ENCODE assay signal across 8 cellular contexts in the genomic region with DNA sequence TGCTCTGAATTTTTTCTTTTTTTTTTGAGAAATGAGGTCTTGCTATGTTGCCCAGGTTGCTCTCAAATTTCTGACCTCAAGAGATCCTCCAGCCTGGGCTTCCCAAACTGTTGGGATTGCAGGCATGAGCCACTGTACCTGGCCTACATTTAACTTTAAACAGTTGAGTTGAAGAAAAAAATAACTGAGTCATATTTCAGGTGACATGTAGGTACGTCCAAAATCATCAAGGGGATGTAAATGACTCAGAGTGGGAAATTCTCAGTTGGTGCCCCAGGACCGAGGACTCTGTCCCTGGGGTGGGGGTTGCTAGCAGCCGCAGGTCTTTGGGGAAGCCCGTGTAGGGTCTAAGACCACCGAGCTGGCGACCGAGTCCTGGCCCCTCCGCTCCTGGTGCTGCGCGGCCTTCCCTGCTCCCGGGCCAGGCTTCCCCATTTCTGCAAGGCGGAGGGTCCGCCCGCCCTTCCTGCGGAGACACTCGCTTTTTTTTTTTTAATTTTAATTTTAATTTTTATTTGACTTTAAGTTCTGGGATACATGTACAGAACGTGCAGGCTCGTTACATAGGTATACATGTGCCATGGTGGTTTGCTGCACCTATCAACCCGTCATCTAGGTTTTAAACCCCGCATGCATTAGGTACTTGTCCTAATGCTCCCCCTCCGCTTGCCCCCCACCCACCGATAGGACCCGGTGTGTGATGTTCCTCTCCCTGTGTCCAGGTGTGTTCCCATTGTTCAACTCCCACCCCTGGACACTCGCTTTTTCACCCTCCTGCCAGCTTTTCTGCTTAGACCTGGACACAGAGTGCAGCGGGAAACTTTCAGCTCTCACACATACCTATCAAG. TPM values are rescaled to one million over a fixed set of nuclear protein-coding genes. Genes with fewer than 3 reads are reported as not detected.
DNase-seq lines count a peak whose midpoint lies in the region; ATAC-seq and TF ChIP-seq lines count a peak whose summit lies in the region.

No MANE protein-coding gene starts in this region.

- DNase-seq in GM10266 (ENCODE audit: extremely low spot score) (peak; percentile 2), osteocyte (ENCODE audit: extremely low spot score, unreplicated experiment) (peak; percentile 83), NCI-H524 (lab: John Stamatoyannopoulos, UW) (no peak), amygdala (lab: John Stamatoyannopoulos, UW) (no peak), SKM-1 treated with dmso at 0.1 percent for 144 hours (lab: John Stamatoyannopoulos, UW; ENCODE audit: unreplicated experiment) (no peak)
- no peak for DNase-seq in effector memory CD8-positive, alpha-beta T cell

- no peaks in the 10 kb centered on the region for H3K27me3 Mint-ChIP-seq in IgD-negative memory B cell
- H3K27me3 Mint-ChIP-seq in effector memory CD8-positive, alpha-beta T cell, result no peaks in the 10 kb centered on the region
- H3K27me3 Mint-ChIP-seq in osteocyte (ENCODE audit: unreplicated experiment), result peaks cover 15% of the 10 kb centered on the region

- H3K36me3 Mint-ChIP-seq in IgD-negative memory B cell (no peaks in the 10 kb centered on the region), osteocyte (ENCODE audit: unreplicated experiment) (no peaks in the 10 kb centered on the region)
- peaks cover 2% of the 10 kb centered on the region for H3K36me3 Mint-ChIP-seq in effector memory CD8-positive, alpha-beta T cell (ENCODE audit: insufficient read depth)

- no peak for TF ChIP-seq CTCF in GM10266 (IDR thresholded peaks at IDR 0.05; ENCODE audit: control insufficient read depth, insufficient read depth, low read depth, missing control alignments)
- no peak for TF ChIP-seq CTCF in osteocyte (IDR thresholded peaks at IDR 0.05)

- H3K27ac Mint-ChIP-seq in IgD-negative memory B cell, result no peak overlapping the region
- peak overlapping the region in 1 of 2 donors; percentile 32 for H3K27ac Mint-ChIP-seq in effector memory CD8-positive, alpha-beta T cell
- peak overlapping the region; percentile 36 for H3K27ac Mint-ChIP-seq in osteocyte (ENCODE audit: unreplicated experiment)

- H3K4me3 Mint-ChIP-seq in IgD-negative memory B cell (peak overlapping the region; percentile 34 to 92 (median 82)), osteocyte (ENCODE audit: unreplicated experiment) (peak overlapping the region; percentile 73)
- peak overlapping the region; percentile 67 to 75 for H3K4me3 Mint-ChIP-seq in effector memory CD8-positive, alpha-beta T cell

- ATAC-seq in effector memory CD8-positive, alpha-beta T cell (replicated peaks), result no peak
- no peak for ATAC-seq in HG03469 (IDR thresholded peaks at IDR 0.05; ENCODE audit: unreplicated experiment)

- H3K4me1 Mint-ChIP-seq in IgD-negative memory B cell (peaks cover 10 to 17% (median 16%) of the 10 kb centered on the region in 3 donors), osteocyte (ENCODE audit: unreplicated experiment) (peaks cover 13% of the 10 kb centered on the region)
- peaks cover 9 to 11% of the 10 kb centered on the region in 2 donors for H3K4me1 Mint-ChIP-seq in effector memory CD8-positive, alpha-beta T cell (ENCODE audit: low read depth in 2 of 2)

- H3K9me3 Mint-ChIP-seq in IgD-negative memory B cell, result no peaks in the 10 kb centered on the region
- no peaks in the 10 kb centered on the region for H3K9me3 Mint-ChIP-seq in effector memory CD8-positive, alpha-beta T cell
- H3K9me3 Mint-ChIP-seq in osteocyte (ENCODE audit: unreplicated experiment), result no peaks in the 10 kb centered on the region

RNA-seq across cellular contexts. Expression of a gene that starts 12.7 kb away (rescaled TPM):
- polyA plus RNA-seq in IgD-negative memory B cell, result 16.4 TPM
- total RNA-seq in osteocyte, result 26.6 and 29.3 TPM in 2 replicates

Comparison
In these comparisons a context has a peak if more than half of its experiments do, and no peak if none do; other contexts are left out.
1. DNase-seq: peak in GM10266 (single experiment) and osteocyte (single experiment); none in effector memory CD8-positive, alpha-beta T cell (0 of 3), NCI-H524 (0 of 2), amygdala (0 of 56) and SKM-1 treated with dmso at 0.1 percent for 144 hours (single experiment).
2. Peak in every context shown above with its lines, with median percentiles within 50 percentile points of each other: H3K4me3 Mint-ChIP-seq.